In genomic region chr7:127251048-127251451, GRCh38 we compare ENCODE assay signal across 12 cellular contexts. TPM values are rescaled to one million over a fixed set of nuclear protein-coding genes. Genes with fewer than 3 reads are reported as not detected.
DNase-seq lines count a peak whose midpoint lies in the region; ATAC-seq and TF ChIP-seq lines count a peak whose summit lies in the region.
"Had no signal": no experiment of that assay in that cellular context is flagged by ENCODE, and none has a peak within 500 bp of the region (broad histone marks: within the 10 kb centered on the region; RNA-seq: fewer than 3 reads in every experiment).

No MANE protein-coding gene starts in this region.

- H4K20me1 ChIP-seq in OCI-LY7 (ENCODE audit: insufficient read depth, low read length), result peaks cover 3% of the 10 kb centered on the region; the same call in 1 of the 2 replicates

- no peak for TF ChIP-seq POLR2A in uterus (IDR thresholded peaks at IDR 0.05)

- H3K9me2 ChIP-seq in OCI-LY7 (ENCODE audit: insufficient read depth, low read length), result no peaks in the 10 kb centered on the region

- no peaks in the 10 kb centered on the region for H3K9me3 ChIP-seq in OCI-LY7 (ENCODE audit: low read length)
- no peaks in the 10 kb centered on the region for H3K9me3 ChIP-seq in iPS-18c (ENCODE audit: control insufficient read depth, insufficient read depth, low read length)
- H3K9me3 ChIP-seq in uterus, result no peaks in the 10 kb centered on the region

- CTCF ChIA-PET in activated CD8-positive, alpha-beta T cell treated with anti-CD3 and anti-CD28 coated beads for 36 hours (lab: Charles Lee), result interaction anchor here (0.9 to 3.6 kb wide), 2 partner anchors 11 to 263 kb away, joined by 4 to 12 read pairs; no protein-coding TSS in a partner anchor
- CTCF ChIA-PET in activated CD8-positive, alpha-beta T cell treated with anti-CD3 and anti-CD28 coated beads, Interleukin-2, amount 10 ng/mL, durations not matched to agents 7 days and 5 days (lab: Charles Lee), result interaction anchor here (0.8 to 1.7 kb wide), 4 partner anchors 10 to 447 kb away, joined by 3 to 6 read pairs (median 4); no protein-coding TSS in a partner anchor
- CTCF ChIA-PET in OCI-LY7 (lab: Charles Lee; ENCODE audit: unreplicated experiment), result no interaction called here

- intact Hi-C loops in activated CD8-positive, alpha-beta T cell treated with anti-CD3 and anti-CD28 coated beads for 36 hours (cut with micrococcal nuclease), result no loop called here
- intact Hi-C loops in OCI-LY7 (cut with micrococcal nuclease; ENCODE audit: unreplicated experiment) (loop anchor here (5.0 kb wide), 1 partner anchor 449 kb away; no protein-coding TSS in a partner anchor), uterus (cut with DNase I; ENCODE audit: low total_unique reads) (no loop called here), sciatic nerve (cut with DNase I) (no loop called here)

- no TSS peak for BruUV-seq in OCI-LY7 (replicated peaks; lab: Mats Ljungman, UMichigan)

- H3K36me3 Mint-ChIP-seq in activated CD8-positive, alpha-beta T cell treated with anti-CD3 and anti-CD28 coated beads for 36 hours (ENCODE audit: low read depth), result no peaks in the 10 kb centered on the region
- no peaks in the 10 kb centered on the region for H3K36me3 Mint-ChIP-seq in activated CD8-positive, alpha-beta T cell treated with anti-CD3 and anti-CD28 coated beads, Interleukin-2, amount 10 ng/mL, durations not matched to agents 7 days and 5 days (ENCODE audit: low read depth)
- H3K36me3 Mint-ChIP-seq in stimulated activated effector memory CD8-positive, alpha-beta T cell treated with anti-CD3 and anti-CD28 coated beads, Interleukin-12 subunit alpha, Interleukin-12 subunit beta, amount 100 ng/mL, for 72 hours, result no peaks in the 10 kb centered on the region

- peaks cover 68% of the 10 kb centered on the region for H3K27me3 Mint-ChIP-seq in activated CD8-positive, alpha-beta T cell treated with anti-CD3 and anti-CD28 coated beads for 36 hours
- peaks cover 74% of the 10 kb centered on the region for H3K27me3 Mint-ChIP-seq in activated CD8-positive, alpha-beta T cell treated with anti-CD3 and anti-CD28 coated beads, Interleukin-2, amount 10 ng/mL, durations not matched to agents 7 days and 5 days (ENCODE audit: low read depth)

- H3K4me3 Mint-ChIP-seq in activated CD8-positive, alpha-beta T cell treated with anti-CD3 and anti-CD28 coated beads for 36 hours, result no peak overlapping the region
- H3K4me3 Mint-ChIP-seq in activated CD8-positive, alpha-beta T cell treated with anti-CD3 and anti-CD28 coated beads, Interleukin-2, amount 10 ng/mL, durations not matched to agents 7 days and 5 days, result no peak overlapping the region
- H3K4me3 Mint-ChIP-seq in stimulated activated effector memory CD8-positive, alpha-beta T cell treated with anti-CD3 and anti-CD28 coated beads, Interleukin-12 subunit alpha, Interleukin-12 subunit beta, amount 100 ng/mL, for 72 hours, result peak overlapping the region; percentile 78

- H2AFZ ChIP-seq in OCI-LY7 (ENCODE audit: low read length), result no peak overlapping the region

- POLR2A ChIA-PET in activated CD8-positive, alpha-beta T cell treated with anti-CD3 and anti-CD28 coated beads for 36 hours (lab: Charles Lee), result no interaction called here
- POLR2A ChIA-PET in activated CD8-positive, alpha-beta T cell treated with anti-CD3 and anti-CD28 coated beads, Interleukin-2, amount 10 ng/mL, durations not matched to agents 7 days and 5 days (lab: Charles Lee), result no interaction called here
- POLR2A ChIA-PET in OCI-LY7 (lab: Charles Lee), result no interaction called here

- H3K27ac ChIP-seq in OCI-LY7 (ENCODE audit: low read depth, low read length, poor library complexity, severe bottlenecking), result no peak overlapping the region
- H3K27ac ChIP-seq in uterus, result no peak overlapping the region

- H3K4me2 ChIP-seq in OCI-LY7 (ENCODE audit: low read length), result no peak overlapping the region

- no peaks in the 10 kb centered on the region for H3K4me1 ChIP-seq in OCI-LY7 (ENCODE audit: insufficient read depth, low read length, poor library complexity, severe bottlenecking)
- peaks cover 0 to 12% of the 10 kb centered on the region in 2 donors for H3K4me1 ChIP-seq in uterus

- H3K4me1 Mint-ChIP-seq in activated CD8-positive, alpha-beta T cell treated with anti-CD3 and anti-CD28 coated beads for 36 hours (ENCODE audit: low read depth), result peaks cover 13% of the 10 kb centered on the region
- H3K4me1 Mint-ChIP-seq in activated CD8-positive, alpha-beta T cell treated with anti-CD3 and anti-CD28 coated beads, Interleukin-2, amount 10 ng/mL, durations not matched to agents 7 days and 5 days (ENCODE audit: low read depth), result peaks cover 11% of the 10 kb centered on the region
- H3K4me1 Mint-ChIP-seq in stimulated activated effector memory CD8-positive, alpha-beta T cell treated with anti-CD3 and anti-CD28 coated beads, Interleukin-12 subunit alpha, Interleukin-12 subunit beta, amount 100 ng/mL, for 72 hours, result peaks cover 17% of the 10 kb centered on the region

- H3K36me3 ChIP-seq in OCI-LY7 (ENCODE audit: insufficient read depth, low read length), result no peaks in the 10 kb centered on the region
- no peaks in the 10 kb centered on the region for H3K36me3 ChIP-seq in uterus

- peak; percentile 2 for DNase-seq in activated CD8-positive, alpha-beta T cell treated with anti-CD3 and anti-CD28 coated beads for 36 hours
- DNase-seq in activated CD8-positive, alpha-beta T cell treated with anti-CD3 and anti-CD28 coated beads, Interleukin-2, amount 10 ng/mL, durations not matched to agents 7 days and 5 days, result no peak
- DNase-seq in OCI-LY7 (ENCODE audit: low spot score), result no peak
- DNase-seq in stimulated activated effector memory CD8-positive, alpha-beta T cell treated with anti-CD3 and anti-CD28 coated beads, Interleukin-12 subunit alpha, Interleukin-12 subunit beta, amount 100 ng/mL, for 72 hours (ENCODE audit: low spot score in 2 of 2), result no peak
- no peak for DNase-seq in uterus
- DNase-seq in sciatic nerve (ENCODE audit: low spot score), result no peak
- DNase-seq: midbrain; stimulated activated CD4-positive, alpha-beta T cell treated with anti-CD3 and anti-CD28 coated beads, Interleukin-4, amount 100 ng/mL, for 24 hours had no signal

- ATAC-seq in activated CD8-positive, alpha-beta T cell treated with anti-CD3 and anti-CD28 coated beads for 36 hours, result no peak
- ATAC-seq in activated CD8-positive, alpha-beta T cell treated with anti-CD3 and anti-CD28 coated beads, Interleukin-2, amount 10 ng/mL, durations not matched to agents 7 days and 5 days, result no peak
- ATAC-seq in stimulated activated effector memory CD8-positive, alpha-beta T cell treated with anti-CD3 and anti-CD28 coated beads, Interleukin-12 subunit alpha, Interleukin-12 subunit beta, amount 100 ng/mL, for 72 hours, result no peak
- no peak for ATAC-seq in sciatic nerve
- ATAC-seq in HG02840 (IDR thresholded peaks at IDR 0.05; ENCODE audit: low FRiP score, unreplicated experiment), result no peak

- no peak for TF ChIP-seq CTCF in activated CD8-positive, alpha-beta T cell treated with anti-CD3 and anti-CD28 coated beads for 36 hours (IDR thresholded peaks at IDR 0.05)
- 0 out of 2 replicates have a peak, but pooled peaks have one; percentile 7 for TF ChIP-seq CTCF in OCI-LY7 (conservative IDR thresholded peaks at IDR 0.05; ENCODE audit: low read length)
- no peak for TF ChIP-seq CTCF in uterus (IDR thresholded peaks at IDR 0.05)

- no peaks in the 10 kb centered on the region for H3K79me2 ChIP-seq in OCI-LY7 (ENCODE audit: insufficient read depth, low read depth, low read length)

- H3K27me3 ChIP-seq in uterus, result peaks cover 3 to 7% of the 10 kb centered on the region in 2 donors

- H3K4me3 ChIP-seq in OCI-LY7 (ENCODE audit: low read depth, low read length, poor library complexity, severe bottlenecking), result no peak overlapping the region
- peak overlapping the region; percentile 85; the same call in 1 of the 2 replicates for H3K4me3 ChIP-seq in iPS-18c (ENCODE audit: insufficient read depth, low read depth, low read length)
- peak overlapping the region in 1 of 2 donors; percentile 57 for H3K4me3 ChIP-seq in uterus

- H3K27ac Mint-ChIP-seq in activated CD8-positive, alpha-beta T cell treated with anti-CD3 and anti-CD28 coated beads for 36 hours, result no peak overlapping the region
- no peak overlapping the region for H3K27ac Mint-ChIP-seq in activated CD8-positive, alpha-beta T cell treated with anti-CD3 and anti-CD28 coated beads, Interleukin-2, amount 10 ng/mL, durations not matched to agents 7 days and 5 days
- H3K27ac Mint-ChIP-seq in stimulated activated effector memory CD8-positive, alpha-beta T cell treated with anti-CD3 and anti-CD28 coated beads, Interleukin-12 subunit alpha, Interleukin-12 subunit beta, amount 100 ng/mL, for 72 hours, result no peak overlapping the region

- no peaks in the 10 kb centered on the region for H3K9me3 Mint-ChIP-seq in activated CD8-positive, alpha-beta T cell treated with anti-CD3 and anti-CD28 coated beads for 36 hours
- H3K9me3 Mint-ChIP-seq in activated CD8-positive, alpha-beta T cell treated with anti-CD3 and anti-CD28 coated beads, Interleukin-2, amount 10 ng/mL, durations not matched to agents 7 days and 5 days (ENCODE audit: insufficient read depth), result no peaks in the 10 kb centered on the region
- H3K9me3 Mint-ChIP-seq in stimulated activated effector memory CD8-positive, alpha-beta T cell treated with anti-CD3 and anti-CD28 coated beads, Interleukin-12 subunit alpha, Interleukin-12 subunit beta, amount 100 ng/mL, for 72 hours, result no peaks in the 10 kb centered on the region

RNA-seq across cellular contexts. Expression of gene GRM8, which starts 1.7 kb away (rescaled TPM):
- not detected for total RNA-seq in activated CD8-positive, alpha-beta T cell treated with anti-CD3 and anti-CD28 coated beads for 36 hours
- total RNA-seq in activated CD8-positive, alpha-beta T cell treated with anti-CD3 and anti-CD28 coated beads, Interleukin-2, amount 10 ng/mL, durations not matched to agents 7 days and 5 days, result not detected
- total RNA-seq in OCI-LY7 (2014; rRNA removed; shearing (Covaris generic)), result not detected in 2 replicates
- total RNA-seq in OCI-LY7 (2022), result not detected in 2 replicates
- total RNA-seq in uterus, result 1 to 10 TPM in 1 of 4 donors, not detected in 3; 3.9 TPM
- 1.8 TPM for total RNA-seq in sciatic nerve
- total RNA-seq: HT-29, NCI-H460 had no signal
